8 cellular contexts compared by ENCODE assay signal in genomic region chr10:38094158-38094922, GRCh38. TPM values are rescaled to one million over a fixed set of nuclear protein-coding genes. Genes with fewer than 3 reads are reported as not detected.
A peak's percentile ranks its signal among the peaks of the same experiment; 100 is the strongest.
DNase-seq lines count a peak whose midpoint lies in the region; ATAC-seq, FAIRE-seq and TF ChIP-seq lines count a peak whose summit lies in the region.

TSS of gene ZNF37A (plus strand) at chr10:38094337. CDS start at chr10:38096618, 2,281 bp downstream.

- WGBS in psoas muscle, 3 donors: 0% methylated on average over 54 to 59 of the region's 59 CpGs

- TF ChIP-seq POLR2A in GM15510 (IDR thresholded peaks at IDR 0.05; ENCODE audit: borderline replicate concordance, extremely low read depth, insufficient read length): peak; percentile 65

- H3K27ac Mint-ChIP-seq in T-helper 17 cell: peak within 1 kb of the TSS; percentile 84

- peak; percentile 94 for DNase-seq in NCI-H1694 treated with DMSO at 0.1 percent for 48 hours (lab: John Stamatoyannopoulos, UW)
- peak; percentile 71 to 77 (median 74) for DNase-seq in T-helper 17 cell
- DNase-seq in amygdala (lab: John Stamatoyannopoulos, UW): peak; percentile 60 to 98 (median 91)
- peak; percentile 94 for DNase-seq in left ventricle myocardium superior
- peak; percentile 93 to 96 for DNase-seq in psoas muscle
- peak; percentile 83 for DNase-seq in urothelium cell line (ENCODE audit: low spot score)

- peaks cover 5% of the 10 kb centered on the region for H3K36me3 Mint-ChIP-seq in T-helper 17 cell (ENCODE audit: low read depth)

- H3K27me3 Mint-ChIP-seq in T-helper 17 cell: no peaks in the 10 kb centered on the region

- peaks cover 4% of the 10 kb centered on the region for H3K4me1 ChIP-seq in psoas muscle

- H3K27me3 ChIP-seq in psoas muscle (ENCODE audit: insufficient read depth in 3 of 3, low read length in 2 of 3): no peaks in the 10 kb centered on the region

- ATAC-seq in HG02885 (IDR thresholded peaks at IDR 0.05; ENCODE audit: poor library complexity, unreplicated experiment) (peak; percentile 94), T-helper 17 cell (peak; percentile 98), left ventricle myocardium superior (peak; percentile 100), psoas muscle (peak; percentile 98 to 99 (median 99))

- H3K4me3 ChIP-seq in psoas muscle: peak within 1 kb of the TSS; percentile 96

- peak within 1 kb of the TSS; percentile 93 for H3K4me3 Mint-ChIP-seq in T-helper 17 cell

- peak within 1 kb of the TSS; percentile 90 for H3K27ac ChIP-seq in psoas muscle

- peak; percentile 5 for FAIRE-seq in urothelium cell line (lab: Jason Lieb, UNC)

- H3K9me3 ChIP-seq in T-helper 17 cell (ENCODE audit: control insufficient read depth, low read length, poor library complexity, severe bottlenecking) (no peaks in the 10 kb centered on the region), psoas muscle (peaks cover 7% of the 10 kb centered on the region)

- H3K36me3 ChIP-seq in psoas muscle (ENCODE audit: insufficient read depth in 1 of 2, low read depth in 1 of 2): peaks cover 0 to 37% of the 10 kb centered on the region in 2 donors

- intact Hi-C loops in left ventricle myocardium superior (cut with micrococcal nuclease): no loop called here
- intact Hi-C loops in psoas muscle (cut with DNase I): loop anchor here (2.0 to 10.0 kb wide), 5 partner anchors 80 to 237 kb away; partner anchors contain the start of genes ZNF33A (in 2 of the 2), ZNF248 (in 1 of the 2) and ZNF25 (in 1 of the 2)

- no peak for TF ChIP-seq CTCF in psoas muscle (IDR thresholded peaks at IDR 0.05)

- peaks cover 15% of the 10 kb centered on the region for H3K4me1 Mint-ChIP-seq in T-helper 17 cell

RNA-seq across cellular contexts. Expression of gene ZNF37A, which starts in this region (rescaled TPM):
- 10 to 100 TPM; 18.7 to 21.5 TPM for total RNA-seq in T-helper 17 cell
- total RNA-seq in left ventricle myocardium superior: 9.8 TPM
- total RNA-seq in psoas muscle: 1 to 10 TPM; 6.9 to 9.8 (median 8.0) TPM
- 1 to 10 TPM; 1.7 to 7.9 (median 3.8) TPM for polyA plus RNA-seq in psoas muscle

Comparison
In these comparisons a context has a peak if more than half of its experiments do, and no peak if none do; other contexts are left out.
1. Peak in every context shown above with its lines: DNase-seq, ATAC-seq, H3K4me3 ChIP-seq and H3K27ac ChIP-seq.